8 cellular contexts compared by ENCODE assay signal in genomic region chr2:97589598-97590510, GRCh38. TPM values are rescaled to one million over a fixed set of nuclear protein-coding genes. Genes with fewer than 3 reads are reported as not detected.
DNase-seq lines count a peak whose midpoint lies in the region; TF ChIP-seq lines count a peak whose summit lies in the region.
"Not testable (repeated sequence)": the region's sequence is repeated elsewhere in the genome, so short reads cannot be mapped to it uniquely, and the experiment has no call there.

Gene ANKRD36B (minus strand): TSS chr2:97589877. CDS start chr2:97589685, 192 bp downstream.

- 0% methylated on average over 12 to 21 of the region's 90 CpGs for WGBS in testis, 2 donors

- TF ChIP-seq POLR2A in testis (IDR thresholded peaks at IDR 0.05) = not testable (repeated sequence)

- peak within 1 kb of the TSS; percentile 94 for H3K27ac ChIP-seq in rectal smooth muscle tissue (ENCODE audit: low read depth, low read length)
- H3K27ac ChIP-seq in testis = peak within 1 kb of the TSS; percentile 88 to 91

- H3K36me3 ChIP-seq in GM06990 (ENCODE audit: control insufficient read depth, insufficient read depth, low read length); HAP-1 (replicated peaks); rectal smooth muscle tissue (ENCODE audit: control insufficient read depth, insufficient read depth, low read length); testis (ENCODE audit: low read depth, missing control alignments): not testable (repeated sequence)

- H3K27me3 ChIP-seq in GM06990 (replicated peaks; ENCODE audit: control insufficient read depth, insufficient read depth, low read length); HAP-1 (ENCODE audit: low read depth); rectal smooth muscle tissue (ENCODE audit: control insufficient read depth, insufficient read depth, low read length); testis: not testable (repeated sequence)

- H3K9me3 ChIP-seq in HAP-1; iPS-18c (ENCODE audit: control insufficient read depth, insufficient read depth, low read length); testis: not testable (repeated sequence)

- in situ Hi-C loops in HAP-1 (cut with MboI; ENCODE audit: low sequenced_read_pairs) = loop anchor here (10.0 kb wide), 1 partner anchor 105 kb away; no protein-coding TSS in a partner anchor
- in situ Hi-C loops in KBM-7 (cut with MboI; ENCODE audit: low pct_unique_long_range_greater_than_20kb, low sequenced_read_pairs) = not testable (repeated sequence)

- TF ChIP-seq CTCF in GM06990 (IDR thresholded peaks at IDR 0.05; ENCODE audit: insufficient read depth, low read length, poor library complexity, severe bottlenecking); testis (IDR thresholded peaks at IDR 0.05): not testable (repeated sequence)

- H3K4me1 ChIP-seq in HAP-1; rectal smooth muscle tissue (ENCODE audit: control insufficient read depth, insufficient read depth, low read length); testis: not testable (repeated sequence)

- peak within 1 kb of the TSS; percentile 73 for H3K9ac ChIP-seq in rectal smooth muscle tissue (ENCODE audit: low read length)

- DNase-seq in GM06990 (ENCODE audit: extremely low read depth, insufficient read length) (peak; percentile 68), HAP-1 (ENCODE audit: low spot score in 2 of 2) (peak; percentile 66 to 87), KBM-7 (peak; percentile 88), cerebellum (ENCODE audit: low spot score) (peak; percentile 9), testis (peak; percentile 76)
- DNase-seq in activated CD4-positive, alpha-beta T cell treated with anti-CD3 and anti-CD28 coated beads, Interleukin-2, amount 50 U/mL, for 48 hours = peak; percentile 72 to 78

- H3K4me3 ChIP-seq in GM06990 (replicated peaks; ENCODE audit: low read depth, low read length) (peak within 1 kb of the TSS; percentile 69), HAP-1 (peak within 1 kb of the TSS; percentile 47), iPS-18c (ENCODE audit: insufficient read depth, low read depth, low read length) (peak within 1 kb of the TSS; percentile 59), rectal smooth muscle tissue (ENCODE audit: low read length) (peak within 1 kb of the TSS; percentile 82), testis (peak within 1 kb of the TSS; percentile 64 to 67)

- intact Hi-C loops in testis (cut with DNase I; ENCODE audit: low total_unique reads) = not testable (repeated sequence)

RNA-seq across cellular contexts. Expression of gene ANKRD36B, which starts in this region (rescaled TPM):
- total RNA-seq in cerebellum = 278 TPM
- total RNA-seq in testis = 100 to 1,000 TPM; 114 to 245 TPM
- polyA plus RNA-seq in testis (ENCODE audit: insufficient read depth, low read depth, low replicate concordance) = 14.5 TPM

Comparison
In these comparisons a context has a peak if more than half of its experiments do, and no peak if none do; other contexts are left out.
1. Peak in every context shown above with its lines: DNase-seq, H3K4me3 ChIP-seq and H3K27ac ChIP-seq.
2. DNase-seq: peak in every context shown above with its lines; median percentile 88 in KBM-7; 76 in HAP-1; 76 in testis; 75 in activated CD4-positive, alpha-beta T cell treated with anti-CD3 and anti-CD28 coated beads, Interleukin-2, amount 50 U/mL, for 48 hours; 68 in GM06990; 9 in cerebellum.